Comparison of ENCODE assay signal across 18 cellular contexts in the genomic region with DNA sequence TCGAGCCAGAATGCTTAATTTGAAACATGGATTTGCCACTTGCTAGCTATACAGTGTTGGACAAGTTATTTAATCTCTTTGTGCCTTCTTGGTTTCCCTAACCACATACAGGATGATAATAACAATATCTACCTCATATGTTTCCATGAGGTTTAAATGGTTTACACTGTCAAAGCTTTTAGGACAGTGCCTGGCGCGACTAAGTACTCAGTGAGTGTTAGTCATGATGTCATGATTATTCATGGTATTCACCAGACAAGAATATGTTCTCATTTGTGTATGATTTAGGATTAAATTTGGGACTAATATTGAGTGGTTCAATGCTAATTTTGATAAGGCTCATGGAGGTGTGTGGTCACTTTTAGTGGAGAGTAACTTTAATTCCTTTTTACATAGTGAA.
"Had no signal": no experiment of that assay in that cellular context is flagged by ENCODE, and none has a peak within 500 bp of the region (broad histone marks: within the 10 kb centered on the region; RNA-seq: fewer than 3 reads in every experiment).

No MANE protein-coding gene starts in this region.

- H3K4me3 ChIP-seq: coronary artery, gastroesophageal sphincter, heart left ventricle, left lung, sigmoid colon, testis had no signal

- H3K36me3 ChIP-seq: gastroesophageal sphincter, heart left ventricle, left lung, sigmoid colon, WERI-Rb-1 had no signal

- ATAC-seq: activated CD4-positive, alpha-beta T cell treated with anti-CD3 and anti-CD28 coated beads for 36 hours; activated CD8-positive, alpha-beta memory T cell treated with anti-CD3 and anti-CD28 coated beads, Interleukin-2, amount 10 ng/mL, durations not matched to agents 7 days and 5 days; activated T-helper 17 cell treated with anti-CD3 and anti-CD28 coated beads, Interleukin-2, amount 50 U/mL, for 72 hours; gastroesophageal sphincter; heart left ventricle; left lung; stimulated activated effector memory CD8-positive, alpha-beta T cell treated with anti-CD3 and anti-CD28 coated beads, Interleukin-12 subunit alpha, Interleukin-12 subunit beta, amount 100 ng/mL, for 72 hours had no signal

- H3K27me3 ChIP-seq: gastroesophageal sphincter, heart left ventricle, left lung, sigmoid colon, testis had no signal

- DNase-seq: activated CD4-positive, alpha-beta T cell treated with anti-CD3 and anti-CD28 coated beads for 36 hours; activated CD4-positive, alpha-beta T cell treated with anti-CD3 and anti-CD28 coated beads, Interleukin-2, amount 50 U/mL, for 48 hours; activated CD8-positive, alpha-beta memory T cell treated with anti-CD3 and anti-CD28 coated beads, Interleukin-2, amount 10 ng/mL, durations not matched to agents 7 days and 5 days; activated naive CD4-positive, alpha-beta T cell treated with anti-CD3 and anti-CD28 coated beads for 36 hours; anterior cingulate cortex; heart left ventricle; left lung; nephron progenitor cell; nucleus accumbens; sigmoid colon; stimulated activated CD4-positive, alpha-beta T cell treated with anti-CD3 and anti-CD28 coated beads, Interleukin-4, amount 100 ng/mL, for 24 hours; T-helper 2 cell; testis; WERI-Rb-1 had no signal
